In the genomic region with DNA sequence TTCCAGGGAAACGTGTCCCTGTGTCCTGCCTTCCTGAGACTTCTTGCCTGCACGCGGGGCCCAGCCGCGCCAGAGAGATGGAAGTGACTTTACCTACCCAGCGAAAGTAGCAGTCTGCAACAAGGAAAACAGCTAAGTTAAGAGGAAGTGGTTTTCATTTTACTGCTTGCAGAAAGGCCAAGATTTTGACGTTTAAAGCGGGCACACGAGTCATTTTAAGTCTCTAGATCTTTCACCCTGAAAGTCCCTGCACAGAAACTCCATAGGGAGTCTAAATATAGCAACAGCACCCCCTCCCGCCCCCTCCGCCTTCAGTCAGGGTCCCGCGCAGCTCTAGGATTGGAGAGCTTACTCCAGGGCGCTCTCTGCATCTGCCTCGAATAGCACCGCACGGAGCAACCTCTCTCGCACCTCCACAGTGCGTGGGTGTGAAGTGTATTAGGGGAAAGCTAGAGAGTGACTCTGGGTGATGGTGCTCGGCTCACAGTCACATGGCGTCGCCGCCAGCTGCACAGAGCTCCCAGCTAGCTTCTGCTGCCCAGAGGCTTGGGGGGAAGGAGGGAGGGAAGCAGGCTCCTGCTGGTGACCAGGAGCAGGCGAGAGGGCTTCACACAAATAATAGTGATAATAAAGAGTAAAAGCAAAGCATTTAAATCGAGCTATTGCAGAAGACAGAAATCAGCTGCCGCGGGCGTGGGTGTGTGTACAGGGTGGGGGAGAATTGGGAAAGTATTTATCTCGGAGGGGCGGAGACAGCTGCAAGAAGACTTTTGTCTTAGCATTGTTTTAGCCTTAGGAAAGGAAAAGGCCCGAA, we compare ENCODE assay signal across 9 cellular contexts. TPM values are rescaled to one million over a fixed set of nuclear protein-coding genes. Genes with fewer than 3 reads are reported as not detected.
A peak's percentile ranks its signal among the peaks of the same experiment; 100 is the strongest.
DNase-seq lines count a peak whose midpoint lies in the region; ATAC-seq and TF ChIP-seq lines count a peak whose summit lies in the region.
"Had no signal": no experiment of that assay in that cellular context is flagged by ENCODE, and none has a peak within 500 bp of the region (broad histone marks: within the 10 kb centered on the region; RNA-seq: fewer than 3 reads in every experiment).

No MANE protein-coding gene starts in this region.

- H3K27ac ChIP-seq in OCI-LY7 (ENCODE audit: low read depth, low read length, poor library complexity, severe bottlenecking) (peak overlapping the region; percentile 96), psoas muscle (peak overlapping the region; percentile 88), aorta (ENCODE audit: low read depth in 1 of 2, low read length in 2 of 2) (peak overlapping the region in 1 of 2 donors; percentile 8)

- H3K36me3 ChIP-seq in OCI-LY7 (ENCODE audit: insufficient read depth, low read length): no peaks in the 10 kb centered on the region
- no peaks in the 10 kb centered on the region for H3K36me3 ChIP-seq in psoas muscle (ENCODE audit: insufficient read depth in 1 of 2, low read depth in 1 of 2)
- no peaks in the 10 kb centered on the region for H3K36me3 ChIP-seq in aorta (ENCODE audit: control insufficient read depth in 1 of 2, insufficient read depth in 2 of 2, low read length in 1 of 2)

- H2AFZ ChIP-seq in OCI-LY7 (ENCODE audit: low read length): peak overlapping the region; percentile 66

- TF ChIP-seq CTCF in OCI-LY7 (conservative IDR thresholded peaks at IDR 0.05; ENCODE audit: low read length) (0 out of 2 replicates have a peak, but pooled peaks have one; percentile 16), glutamatergic neuron (IDR thresholded peaks at IDR 0.05; ENCODE audit: partially characterized antibody, unreplicated experiment) (no peak), psoas muscle (IDR thresholded peaks at IDR 0.05) (no peak)

- no peaks in the 10 kb centered on the region for H3K9me3 ChIP-seq in OCI-LY7 (ENCODE audit: low read length)
- no peaks in the 10 kb centered on the region for H3K9me3 ChIP-seq in psoas muscle
- H3K9me3 ChIP-seq in aorta (ENCODE audit: control insufficient read depth, low read length): no peaks in the 10 kb centered on the region
- H3K9me3 ChIP-seq: A549 had no signal

- H4K20me1 ChIP-seq in OCI-LY7 (ENCODE audit: insufficient read depth, low read length): no peaks in the 10 kb centered on the region

- H3K4me1 ChIP-seq in OCI-LY7 (ENCODE audit: insufficient read depth, low read length, poor library complexity, severe bottlenecking): peaks cover 33% of the 10 kb centered on the region
- H3K4me1 ChIP-seq in psoas muscle: peaks cover 10% of the 10 kb centered on the region
- H3K4me1 ChIP-seq in aorta (ENCODE audit: control insufficient read depth in 1 of 2, insufficient read depth in 2 of 2, low read length in 2 of 2): no peaks in the 10 kb centered on the region

- CTCF ChIA-PET in OCI-LY7 (lab: Charles Lee; ENCODE audit: unreplicated experiment): interaction anchor here (0.6 to 1.2 kb wide), 4 partner anchors 29 to 561 kb away, joined by 3 to 4 read pairs (median 3); no protein-coding TSS in a partner anchor

- peaks cover 4% of the 10 kb centered on the region for H3K9me3 Mint-ChIP-seq in glutamatergic neuron (ENCODE audit: unreplicated experiment)

- H3K27me3 Mint-ChIP-seq in glutamatergic neuron (ENCODE audit: unreplicated experiment): peaks cover 16% of the 10 kb centered on the region

- peak; percentile 53 for DNase-seq in NCI-H2107 treated with DMSO at 0.1 percent for 48 hours (lab: John Stamatoyannopoulos, UW; ENCODE audit: unreplicated experiment)
- DNase-seq in NCI-H2107 (lab: John Stamatoyannopoulos, UW): no peak
- peak; percentile 66 for DNase-seq in OCI-LY7 (ENCODE audit: low spot score)
- peak; percentile 29 for DNase-seq in activated effector memory CD4-positive, alpha-beta T cell treated with Interleukin-2 at 50 U/mL for 16 hours
- peak; percentile 65 for DNase-seq in glutamatergic neuron
- DNase-seq in psoas muscle: peak; percentile 38 to 81
- DNase-seq in aorta: peak; percentile 67 to 82

- H3K27ac Mint-ChIP-seq in glutamatergic neuron (ENCODE audit: unreplicated experiment): no peak overlapping the region

- peak overlapping the region; percentile 86 for H3K4me3 Mint-ChIP-seq in glutamatergic neuron (ENCODE audit: unreplicated experiment)

- intact Hi-C loops in OCI-LY7 (cut with micrococcal nuclease; ENCODE audit: unreplicated experiment): loop anchor here (1.0 to 5.0 kb wide), 8 partner anchors 142 to 1333 kb away; partner anchors contain the start of genes EEF1A1, KHDC1, MTO1 and OGFRL1
- intact Hi-C loops in psoas muscle (cut with DNase I): loop anchor here (2.0 to 10.0 kb wide), 9 partner anchors 125 to 562 kb away; no protein-coding TSS in a partner anchor
- intact Hi-C loops in aorta (cut with DNase I): loop anchor here (5.0 to 10.0 kb wide), 7 partner anchors 127 to 557 kb away; no protein-coding TSS in a partner anchor

- peaks cover 21% of the 10 kb centered on the region for H3K79me2 ChIP-seq in OCI-LY7 (ENCODE audit: insufficient read depth, low read depth, low read length)

- peak overlapping the region; percentile 92 for H3K4me2 ChIP-seq in OCI-LY7 (ENCODE audit: low read length)

- WGBS in psoas muscle, 3 donors: 3 to 9% (median 4%) methylated on average over 31 of the region's 31 CpGs
- WGBS in aorta, 2 donors: 1 to 2% methylated on average over 31 of the region's 31 CpGs

- BruUV-seq in OCI-LY7 (replicated peaks; lab: Mats Ljungman, UMichigan): TSS peak; percentile 35

- H3K27me3 ChIP-seq in psoas muscle (ENCODE audit: insufficient read depth in 3 of 3, low read length in 2 of 3) (no peaks in the 10 kb centered on the region), aorta (ENCODE audit: control insufficient read depth in 1 of 2, insufficient read depth in 2 of 2, low read length in 1 of 2) (no peaks in the 10 kb centered on the region)

- peaks cover 17% of the 10 kb centered on the region for H3K4me1 Mint-ChIP-seq in glutamatergic neuron (ENCODE audit: low read depth, unreplicated experiment)

- no peaks in the 10 kb centered on the region for H3K36me3 Mint-ChIP-seq in glutamatergic neuron (ENCODE audit: unreplicated experiment)

- no peaks in the 10 kb centered on the region for H3K9me2 ChIP-seq in OCI-LY7 (ENCODE audit: insufficient read depth, low read length)

- ATAC-seq in HG02884 (IDR thresholded peaks at IDR 0.05; ENCODE audit: unreplicated experiment) (peak; percentile 69), psoas muscle (peak; percentile 64 to 77 (median 74)), aorta (ENCODE audit: low FRiP score) (peak; percentile 74)

- H3K4me3 ChIP-seq in OCI-LY7 (ENCODE audit: low read depth, low read length, poor library complexity, severe bottlenecking) (peak overlapping the region; percentile 92), psoas muscle (peak overlapping the region; percentile 86), aorta (ENCODE audit: low read length in 2 of 2) (peak overlapping the region; percentile 59 to 60)

- POLR2A ChIA-PET in OCI-LY7 (lab: Charles Lee): interaction anchor here (0.5 to 5.1 kb wide), 20 partner anchors 9 to 718 kb away, joined by 3 to 27 read pairs (median 4); partner anchors contain the start of gene KHDC1

RNA-seq across cellular contexts. Expression of gene KCNQ5, which starts 1.8 kb away (rescaled TPM):
- total RNA-seq in OCI-LY7 (2014; rRNA removed; shearing (Covaris generic)): 15.1 and 29.7 TPM in 2 replicates
- total RNA-seq in OCI-LY7 (2022) (25.8 and 26.1 TPM in 2 replicates), glutamatergic neuron (ENCODE audit: unreplicated experiment) (1.5 TPM), psoas muscle (10 to 100 TPM; 25.7 to 90.7 (median 73.3) TPM), aorta (1 to 10 TPM; 4.4 to 8.1 TPM)
- polyA plus RNA-seq in psoas muscle (10 to 100 TPM in 1 of 3 donors, 1 to 10 TPM in 2; 4.4 to 10.6 (median 5.6) TPM), aorta (under 1 TPM; 0.15 to 0.38 TPM)
